7 cellular contexts compared by ENCODE assay signal in the genomic region with DNA sequence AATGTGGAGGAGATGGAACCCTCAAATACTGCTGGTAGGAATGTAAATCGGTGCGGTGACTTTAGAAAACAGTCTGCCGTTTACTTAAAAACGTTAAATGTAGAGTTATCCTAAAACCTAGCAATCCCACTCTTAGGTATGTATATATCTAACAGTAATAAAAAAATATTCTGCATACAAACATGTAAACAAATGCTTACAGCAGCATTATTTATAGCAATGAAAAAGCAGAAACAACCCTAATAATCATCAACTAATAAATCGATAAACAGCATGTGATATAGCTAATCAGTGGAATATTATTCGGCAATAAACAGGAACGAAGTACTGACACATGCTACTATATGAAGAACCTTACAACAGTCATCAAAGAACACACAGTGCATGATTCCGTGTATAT.
"Had no signal": no experiment of that assay in that cellular context is flagged by ENCODE, and none has a peak within 500 bp of the region (broad histone marks: within the 10 kb centered on the region; RNA-seq: fewer than 3 reads in every experiment).

No MANE protein-coding gene starts in this region.

- H3K36me3 ChIP-seq: HAP-1 had no signal

- FAIRE-seq: HTR-8/SVneo, K562 had no signal

- H3K9me3 ChIP-seq: HAP-1 had no signal

- ATAC-seq: HCT116, K562 had no signal

- DNase-seq: GOT3, H7, KG1 had no signal

- H3K4me1 ChIP-seq: HAP-1 had no signal

- H3K4me3 ChIP-seq: HAP-1, K562 had no signal
